In the genomic region with DNA sequence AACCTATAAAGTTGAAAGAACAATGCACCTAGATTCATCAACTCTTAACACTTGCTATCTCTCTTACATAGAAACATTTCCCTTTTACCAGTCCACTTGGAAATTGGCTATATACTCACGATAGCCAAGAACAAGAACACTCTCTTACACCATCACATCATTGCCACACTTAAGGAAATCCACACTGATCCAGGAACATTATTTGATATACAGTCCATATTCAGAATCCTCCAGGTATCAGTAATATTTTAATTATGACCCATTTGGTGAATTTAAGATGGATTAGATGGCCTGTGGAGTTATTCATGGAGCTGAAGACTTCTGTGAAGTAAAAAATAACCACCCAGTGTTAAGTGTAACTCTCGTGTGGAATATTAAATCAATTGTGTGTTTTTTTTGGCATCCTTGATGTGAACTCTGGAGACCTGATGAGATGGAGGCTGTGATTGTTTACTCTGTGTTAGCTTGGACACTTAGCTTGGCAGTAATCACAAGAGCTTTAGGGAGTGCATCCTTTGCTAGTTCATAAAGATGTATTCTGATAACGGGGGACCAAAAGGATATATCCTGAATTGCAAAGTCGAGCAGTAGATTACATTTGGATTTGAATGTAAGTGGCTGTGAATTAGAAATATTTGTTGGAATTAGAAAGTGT, we compare ENCODE assay signal across 23 cellular contexts. TPM values are rescaled to one million over a fixed set of nuclear protein-coding genes. Genes with fewer than 3 reads are reported as not detected.
DNase-seq lines count a peak whose midpoint lies in the region; ATAC-seq and TF ChIP-seq lines count a peak whose summit lies in the region.
"Had no signal": no experiment of that assay in that cellular context is flagged by ENCODE, and none has a peak within 500 bp of the region (broad histone marks: within the 10 kb centered on the region; RNA-seq: fewer than 3 reads in every experiment).

No MANE protein-coding gene starts in this region.

- no peaks in the 10 kb centered on the region for H3K27me3 Mint-ChIP-seq in MCF 10A (ENCODE audit: insufficient read depth, unreplicated experiment)
- no peaks in the 10 kb centered on the region for H3K27me3 Mint-ChIP-seq in CD14-positive monocyte (ENCODE audit: low read depth in 3 of 3)
- H3K27me3 Mint-ChIP-seq: T-cell had no signal

- no TSS peak for BruUV-seq in MCF 10A (replicated peaks; lab: Mats Ljungman, UMichigan)
- no TSS peak for BruUV-seq in mammary epithelial cell (replicated peaks; lab: Mats Ljungman, UMichigan)

- no peak for TF ChIP-seq CTCF in MCF 10A (IDR thresholded peaks at IDR 0.05; ENCODE audit: unreplicated experiment)
- TF ChIP-seq CTCF in mammary epithelial cell (conservative IDR thresholded peaks at IDR 0.05 in 1 of 2, IDR thresholded peaks at IDR 0.05 in 1 of 2; ENCODE audit: extremely low read depth in 1 of 2, insufficient read depth in 1 of 2, low read depth in 1 of 2, low read length in 2 of 2): no peak
- no peak for TF ChIP-seq CTCF in parathyroid adenoma (IDR thresholded peaks at IDR 0.05)
- no peak for TF ChIP-seq CTCF in uterus (IDR thresholded peaks at IDR 0.05)
- TF ChIP-seq CTCF in CD14-positive monocyte (IDR thresholded peaks at IDR 0.05): no peak

- H3K4me2 ChIP-seq in mammary epithelial cell (ENCODE audit: insufficient read depth, low read depth, low read length) (no peak overlapping the region), parathyroid adenoma (ENCODE audit: low read length) (no peak overlapping the region)
- H3K4me2 ChIP-seq: KMS-11 had no signal

- WGBS in mammary epithelial cell (ENCODE audit: low coverage, missing lambda C conversion rate): 97% methylated on average over 4 of the region's 4 CpGs

- POLR2A ChIA-PET in MCF 10A (lab: Yijun Ruan, JAX): interaction anchor here (1.1 to 6.0 kb wide), 4 partner anchors 10 to 63 kb away, joined by 4 to 76 read pairs (median 26); a partner anchor contains a TSS

- CTCF ChIA-PET in MCF 10A (lab: Yijun Ruan, JAX) (no interaction called here), mammary epithelial cell (lab: Charles Lee; ENCODE audit: low non-redundant PET) (no interaction called here)

- H3K36me3 ChIP-seq in mammary epithelial cell (ENCODE audit: insufficient read depth, low read length): no peaks in the 10 kb centered on the region
- no peaks in the 10 kb centered on the region for H3K36me3 ChIP-seq in parathyroid adenoma (ENCODE audit: control insufficient read depth, insufficient read depth, low read length)
- no peaks in the 10 kb centered on the region for H3K36me3 ChIP-seq in uterus

- H3K79me2 ChIP-seq in mammary epithelial cell (ENCODE audit: insufficient read depth, low read length) (peaks cover 50% of the 10 kb centered on the region), parathyroid adenoma (peaks cover 35% of the 10 kb centered on the region)

- H2AFZ ChIP-seq in mammary epithelial cell (ENCODE audit: low read depth, low read length) (no peak overlapping the region), parathyroid adenoma (no peak overlapping the region)

- H3K27ac Mint-ChIP-seq in MCF 10A (ENCODE audit: low read depth, unreplicated experiment) (peak overlapping the region; percentile 96), CD14-positive monocyte (no peak overlapping the region)
- H3K27ac Mint-ChIP-seq: T-cell had no signal

- no peak overlapping the region for H3K9ac ChIP-seq in mammary epithelial cell (ENCODE audit: insufficient read depth, low read length)
- H3K9ac ChIP-seq in parathyroid adenoma: no peak overlapping the region
- H3K9ac ChIP-seq: KMS-11 had no signal

- no peak overlapping the region for H3K4me3 Mint-ChIP-seq in MCF 10A (ENCODE audit: unreplicated experiment)
- H3K4me3 Mint-ChIP-seq in CD14-positive monocyte: no peak overlapping the region
- H3K4me3 Mint-ChIP-seq: T-cell had no signal

- no peak overlapping the region for H3K4me3 ChIP-seq in mammary epithelial cell (replicated peaks in 1 of 3; ENCODE audit: insufficient read depth in 1 of 3, low read depth in 2 of 3, low read length in 3 of 3)
- no peak overlapping the region for H3K4me3 ChIP-seq in parathyroid adenoma (ENCODE audit: low read depth, low read length)
- no peak overlapping the region for H3K4me3 ChIP-seq in uterus

- TF ChIP-seq POLR2A in uterus (IDR thresholded peaks at IDR 0.05): no peak

- peak; percentile 16 for DNase-seq in MCF 10A (ENCODE audit: unreplicated experiment)
- no peak for DNase-seq in mammary epithelial cell
- peak; percentile 42 for DNase-seq in fibroblast of peridontal ligament (ENCODE audit: extremely low read depth)
- DNase-seq in uterus: no peak
- DNase-seq in CD14-positive monocyte (ENCODE audit: low spot score): no peak
- DNase-seq in caudate nucleus (lab: John Stamatoyannopoulos, UW): no peak
- DNase-seq: activated CD4-positive, alpha-beta T cell treated with anti-CD3 and anti-CD28 coated beads, Interleukin-2, amount 50 U/mL, for 4 hours; activated gamma-delta T cell treated with Interleukin-2 at 50 U/mL for 16 hours; amniotic stem cell; cerebellar nuclear complex; EL; hippocampal formation; kidney; NCI-H1092; NCI-H2107; NCI-H524 treated with DMSO at 0.1 percent for 48 hours; SHP77; stimulated activated CD4-positive, alpha-beta T cell treated with anti-CD3 and anti-CD28 coated beads, Interleukin-15, amount 100 ng/mL, for 24 hours; T-cell; trophoblast cell had no signal

- H3K4me1 Mint-ChIP-seq in MCF 10A (ENCODE audit: insufficient read depth, unreplicated experiment) (peaks cover 44% of the 10 kb centered on the region), CD14-positive monocyte (peaks cover 12% of the 10 kb centered on the region)

- ATAC-seq in HG02678 (IDR thresholded peaks at IDR 0.05; ENCODE audit: unreplicated experiment): no peak
- ATAC-seq: T-cell had no signal

- H3K9me3 Mint-ChIP-seq in MCF 10A (ENCODE audit: unreplicated experiment): no peaks in the 10 kb centered on the region
- H3K9me3 Mint-ChIP-seq in CD14-positive monocyte: peaks cover 0 to 8% (median 0%) of the 10 kb centered on the region in 7 donors
- H3K9me3 Mint-ChIP-seq: T-cell had no signal

- H3K36me3 Mint-ChIP-seq in MCF 10A (ENCODE audit: insufficient read depth, unreplicated experiment) (peaks cover 6% of the 10 kb centered on the region), CD14-positive monocyte (peaks cover 0 to 10% of the 10 kb centered on the region in 2 donors)

- H3K27me3 ChIP-seq in mammary epithelial cell (ENCODE audit: insufficient read depth, low read length): no peaks in the 10 kb centered on the region
- no peaks in the 10 kb centered on the region for H3K27me3 ChIP-seq in parathyroid adenoma (ENCODE audit: control insufficient read depth, insufficient read depth, low read length)
- H3K27me3 ChIP-seq in uterus: no peaks in the 10 kb centered on the region

- dilution Hi-C loops in mammary epithelial cell (cut with HindIII; ENCODE audit: low sequenced_read_pairs): no loop called here

- in situ Hi-C loops in mammary epithelial cell (cut with MboI; ENCODE audit: low sequenced_read_pairs in 2 of 2): no loop called here

- intact Hi-C loops in MCF 10A (cut with micrococcal nuclease) (no loop called here), mammary epithelial cell (cut with micrococcal nuclease) (no loop called here), uterus (cut with DNase I; ENCODE audit: low total_unique reads) (loop anchor here (10.0 kb wide), 1 partner anchor 52 kb away; a partner anchor contains a TSS), CD14-positive monocyte (cut with micrococcal nuclease) (no loop called here)

- H3K9me3 ChIP-seq in mammary epithelial cell (replicated peaks; ENCODE audit: insufficient read depth, low read length) (no peaks in the 10 kb centered on the region), parathyroid adenoma (ENCODE audit: control insufficient read depth, low read length) (no peaks in the 10 kb centered on the region), uterus (no peaks in the 10 kb centered on the region)

- H4K20me1 ChIP-seq in mammary epithelial cell (ENCODE audit: insufficient read depth, low read length): no peaks in the 10 kb centered on the region

- H3K4me1 ChIP-seq in mammary epithelial cell (ENCODE audit: insufficient read depth, low read length) (no peaks in the 10 kb centered on the region), parathyroid adenoma (no peaks in the 10 kb centered on the region), uterus (peaks cover 17 to 21% of the 10 kb centered on the region in 2 donors)

- no peak overlapping the region for H3K27ac ChIP-seq in mammary epithelial cell (ENCODE audit: insufficient read depth, low read depth, low read length)
- H3K27ac ChIP-seq in parathyroid adenoma: peak overlapping the region; percentile 47
- H3K27ac ChIP-seq in uterus: peak overlapping the region; percentile 93 to 99
- H3K27ac ChIP-seq in caudate nucleus (ENCODE audit: low read depth, low read length): no peak overlapping the region
- H3K27ac ChIP-seq: KMS-11 had no signal

RNA-seq across cellular contexts. Expression of a gene that starts 52.0 kb away (rescaled TPM):
- total RNA-seq in MCF 10A (2022): 67.5 TPM in 2 replicates
- 10 to 100 TPM; 50.5 to 52.8 TPM for total RNA-seq in mammary epithelial cell
- 19.4 TPM for polyA plus RNA-seq in mammary epithelial cell
- polyA minus RNA-seq in mammary epithelial cell: 90.2 TPM
- total RNA-seq in uterus: 100 to 1,000 TPM in 1 of 4 donors, 10 to 100 TPM in 3; 22.5 to 117 (median 57.8) TPM
- polyA plus RNA-seq in CD14-positive monocyte: 1 to 10 TPM; 4.5 to 8.0 TPM

Comparison
In these comparisons a context has a peak if more than half of its experiments do, and no peak if none do; other contexts are left out.
1. DNase-seq: peak in MCF 10A (single experiment) and fibroblast of peridontal ligament (single experiment); none in mammary epithelial cell (single experiment), uterus (0 of 2), CD14-positive monocyte (single experiment) and caudate nucleus (0 of 61).
2. H3K27ac ChIP-seq: peak in parathyroid adenoma (single experiment) and uterus (2 of 2); none in mammary epithelial cell (single experiment) and caudate nucleus (single experiment).